In genomic region chr19:40806385-40807146, GRCh38 we compare ENCODE assay signal across 7 cellular contexts. TPM values are rescaled to one million over a fixed set of nuclear protein-coding genes. Genes with fewer than 3 reads are reported as not detected.
DNase-seq lines count a peak whose midpoint lies in the region; ATAC-seq and TF ChIP-seq lines count a peak whose summit lies in the region.

No MANE protein-coding gene starts in this region.

- no peaks in the 10 kb centered on the region for H3K27me3 ChIP-seq in effector memory CD4-positive, alpha-beta T cell (replicated peaks; ENCODE audit: control insufficient read depth, insufficient read depth, low read length, poor library complexity, severe bottlenecking)
- H3K27me3 ChIP-seq in lung (ENCODE audit: control insufficient read depth, insufficient read depth) = no peaks in the 10 kb centered on the region

- no peaks in the 10 kb centered on the region for H3K9me3 ChIP-seq in effector memory CD4-positive, alpha-beta T cell (ENCODE audit: control insufficient read depth, low read length)
- H3K9me3 ChIP-seq in lung (ENCODE audit: control insufficient read depth in 2 of 2, insufficient read depth in 1 of 2, low read length in 1 of 2) = no peaks in the 10 kb centered on the region

- H3K27ac ChIP-seq in effector memory CD4-positive, alpha-beta T cell (ENCODE audit: insufficient read depth, low read length, poor library complexity, severe bottlenecking) = peak overlapping the region; percentile 84
- H3K27ac ChIP-seq in lung (ENCODE audit: low read depth in 1 of 2, low read length in 1 of 2) = peak overlapping the region in 1 of 2 donors; percentile 81

- peak; percentile 62 for TF ChIP-seq CTCF in lung (IDR thresholded peaks at IDR 0.05; ENCODE audit: control extremely low read depth, extremely low read depth)

- peaks cover 87% of the 10 kb centered on the region for H3K4me1 ChIP-seq in effector memory CD4-positive, alpha-beta T cell (ENCODE audit: control insufficient read depth, insufficient read depth, low read length, poor library complexity, severe bottlenecking)
- peaks cover 11 to 47% of the 10 kb centered on the region in 2 donors for H3K4me1 ChIP-seq in lung (ENCODE audit: control insufficient read depth in 2 of 2, insufficient read depth in 2 of 2, low read length in 2 of 2)

- peak; percentile 13 for ATAC-seq in lung (ENCODE audit: insufficient read depth, low FRiP score)
- ATAC-seq in GM18858 (IDR thresholded peaks at IDR 0.05; ENCODE audit: unreplicated experiment) = no peak

- peak overlapping the region; percentile 20 for H3K4me3 ChIP-seq in effector memory CD4-positive, alpha-beta T cell (ENCODE audit: insufficient read depth, low read depth, low read length, poor library complexity, severe bottlenecking)
- no peak overlapping the region for H3K4me3 ChIP-seq in lung

- H3K36me3 ChIP-seq in effector memory CD4-positive, alpha-beta T cell (ENCODE audit: control insufficient read depth, insufficient read depth, low read length) = peaks cover 22% of the 10 kb centered on the region
- H3K36me3 ChIP-seq in lung (ENCODE audit: control insufficient read depth in 2 of 2, insufficient read depth in 2 of 2, low read length in 2 of 2) = peaks cover 0 to 30% of the 10 kb centered on the region in 2 donors

- peak; percentile 81 for DNase-seq in GM19238 (ENCODE audit: insufficient read length, low spot score)
- DNase-seq in NCI-H510A treated with DMSO at 0.1 percent for 48 hours (lab: John Stamatoyannopoulos, UW) = peak; percentile 5
- peak; percentile 57 for DNase-seq in activated CD8-positive, alpha-beta memory T cell treated with anti-CD3 and anti-CD28 coated beads, Interleukin-2, amount 50 U/mL, for 1 hour (ENCODE audit: extremely low read depth)
- DNase-seq in effector memory CD4-positive, alpha-beta T cell = peak; percentile 71 to 80 (median 75)
- peak; percentile 82 for DNase-seq in lung (ENCODE audit: low spot score)
- peak; percentile 70 to 73 for DNase-seq in stimulated activated CD4-positive, alpha-beta T cell treated with anti-CD3 and anti-CD28 coated beads, Interleukin-4, amount 100 ng/mL, for 4 hours

- WGBS in lung, 2 donors = 26 to 35% methylated on average over 26 of the region's 26 CpGs

RNA-seq across cellular contexts. Expression of gene EGLN2, which starts 7.6 kb away (rescaled TPM):
- total RNA-seq in lung = 100 to 1,000 TPM; 130 to 157 TPM
- polyA plus RNA-seq in lung = 100 to 1,000 TPM; 132 to 133 TPM

RNA-seq across cellular contexts. Expression of gene RAB4B, which starts 28.5 kb away (rescaled TPM):
- total RNA-seq in lung = 10 to 100 TPM; 11.5 to 73.0 TPM
- polyA plus RNA-seq in lung = 10 to 100 TPM; 78.6 to 90.9 TPM

RNA-seq across cellular contexts. Expression of gene MIA, which starts 31.2 kb away (rescaled TPM):
- total RNA-seq in lung = 1 to 10 TPM in 1 of 2 donors, not detected in 1; 3.2 TPM
- 1 to 10 TPM in 1 of 2 donors, under 1 TPM in 1; 0.75 to 4.6 TPM for polyA plus RNA-seq in lung

RNA-seq across cellular contexts. Expression of gene CYP2A6, which starts 43.7 kb away (rescaled TPM):
- 1 to 10 TPM in 1 of 2 donors, under 1 TPM in 1; 0.97 to 1.7 TPM for total RNA-seq in lung
- under 1 TPM; 0.45 to 0.57 TPM for polyA plus RNA-seq in lung

RNA-seq across cellular contexts. Expression of gene SNRPA, which starts 55.6 kb away (rescaled TPM):
- 10 to 100 TPM; 47.4 to 77.4 TPM for total RNA-seq in lung
- polyA plus RNA-seq in lung = 10 to 100 TPM; 44.5 to 69.9 TPM

Comparison
In these comparisons a context has a peak if more than half of its experiments do, and no peak if none do; other contexts are left out.
1. DNase-seq: peak in every context shown above with its lines; median percentile 82 in lung; 81 in GM19238; 75 in effector memory CD4-positive, alpha-beta T cell; 72 in stimulated activated CD4-positive, alpha-beta T cell treated with anti-CD3 and anti-CD28 coated beads, Interleukin-4, amount 100 ng/mL, for 4 hours; 57 in activated CD8-positive, alpha-beta memory T cell treated with anti-CD3 and anti-CD28 coated beads, Interleukin-2, amount 50 U/mL, for 1 hour; 5 in NCI-H510A treated with DMSO at 0.1 percent for 48 hours.